Comparison of ENCODE assay signal across 8 cellular contexts in genomic region chr1:236141447-236142357, GRCh38. TPM values are rescaled to one million over a fixed set of nuclear protein-coding genes. Genes with fewer than 3 reads are reported as not detected.
A peak's percentile ranks its signal among the peaks of the same experiment; 100 is the strongest.
DNase-seq lines count a peak whose midpoint lies in the region; ATAC-seq lines count a peak whose summit lies in the region.

No MANE protein-coding gene starts in this region.

- in situ Hi-C loops in KBM-7 (cut with MboI; ENCODE audit: low pct_unique_long_range_greater_than_20kb, low sequenced_read_pairs) = no loop called here

- peak in 3 of 5 donors; percentile 10 to 15 (median 13) for DNase-seq in CD4-positive, alpha-beta memory T cell
- peak; percentile 35 for DNase-seq in KBM-7
- DNase-seq in activated CD8-positive, alpha-beta T cell treated with anti-CD3 and anti-CD28 coated beads, Interleukin-2, amount 10 ng/mL, durations not matched to agents 7 days and 5 days = no peak
- peak; percentile 63 for DNase-seq in fibroblast of gingiva (ENCODE audit: low read depth)
- peak; percentile 44 for DNase-seq in myocyte (ENCODE audit: low read depth)
- DNase-seq in aorta = no peak

- peak overlapping the region; percentile 73 to 88 (median 86) for H3K4me3 Mint-ChIP-seq in CD4-positive, alpha-beta memory T cell
- peak overlapping the region; percentile 79 for H3K4me3 Mint-ChIP-seq in activated CD8-positive, alpha-beta T cell treated with anti-CD3 and anti-CD28 coated beads, Interleukin-2, amount 10 ng/mL, durations not matched to agents 7 days and 5 days

- H3K27me3 Mint-ChIP-seq in CD4-positive, alpha-beta memory T cell = peaks cover 17 to 18% of the 10 kb centered on the region in 2 donors
- H3K27me3 Mint-ChIP-seq in activated CD8-positive, alpha-beta T cell treated with anti-CD3 and anti-CD28 coated beads, Interleukin-2, amount 10 ng/mL, durations not matched to agents 7 days and 5 days (ENCODE audit: low read depth) = peaks cover 44% of the 10 kb centered on the region

- ATAC-seq in GM18909 (IDR thresholded peaks at IDR 0.05; ENCODE audit: poor library complexity, unreplicated experiment) (peak; percentile 15), aorta (ENCODE audit: low FRiP score) (peak; percentile 51), HG03460 (IDR thresholded peaks at IDR 0.05; ENCODE audit: unreplicated experiment) (no peak)
- peak; percentile 6 for ATAC-seq in activated CD8-positive, alpha-beta T cell treated with anti-CD3 and anti-CD28 coated beads, Interleukin-2, amount 10 ng/mL, durations not matched to agents 7 days and 5 days

- POLR2A ChIA-PET in CD4-positive, alpha-beta memory T cell (lab: Charles Lee; ENCODE audit: partially characterized antibody) = interaction anchor here (1.1 kb wide), 1 partner anchor 14 kb away, joined by 4 read pairs; no protein-coding TSS in a partner anchor
- POLR2A ChIA-PET in activated CD8-positive, alpha-beta T cell treated with anti-CD3 and anti-CD28 coated beads, Interleukin-2, amount 10 ng/mL, durations not matched to agents 7 days and 5 days (lab: Charles Lee) = interaction anchor here (0.6 to 2.1 kb wide), 3 partner anchors 15 to 283 kb away, joined by 3 to 5 read pairs (median 4); no protein-coding TSS in a partner anchor

- H3K36me3 Mint-ChIP-seq in CD4-positive, alpha-beta memory T cell = peaks cover 0 to 14% of the 10 kb centered on the region in 2 donors
- H3K36me3 Mint-ChIP-seq in activated CD8-positive, alpha-beta T cell treated with anti-CD3 and anti-CD28 coated beads, Interleukin-2, amount 10 ng/mL, durations not matched to agents 7 days and 5 days (ENCODE audit: low read depth) = peaks cover 2% of the 10 kb centered on the region

- H3K4me1 Mint-ChIP-seq in CD4-positive, alpha-beta memory T cell = peaks cover 22 to 50% (median 28%) of the 10 kb centered on the region in 4 donors
- H3K4me1 Mint-ChIP-seq in activated CD8-positive, alpha-beta T cell treated with anti-CD3 and anti-CD28 coated beads, Interleukin-2, amount 10 ng/mL, durations not matched to agents 7 days and 5 days (ENCODE audit: low read depth) = peaks cover 17% of the 10 kb centered on the region

- peaks cover 18% of the 10 kb centered on the region for H3K4me1 ChIP-seq in CD4-positive, alpha-beta memory T cell (ENCODE audit: insufficient read depth, low read length)
- H3K4me1 ChIP-seq in aorta (ENCODE audit: control insufficient read depth in 1 of 2, insufficient read depth in 2 of 2, low read length in 2 of 2) = no peaks in the 10 kb centered on the region

- H3K27ac Mint-ChIP-seq in CD4-positive, alpha-beta memory T cell = peak overlapping the region in 6 of 7 donors; percentile 3 to 83 (median 56)
- H3K27ac Mint-ChIP-seq in activated CD8-positive, alpha-beta T cell treated with anti-CD3 and anti-CD28 coated beads, Interleukin-2, amount 10 ng/mL, durations not matched to agents 7 days and 5 days = no peak overlapping the region

- H3K9me3 ChIP-seq in CD4-positive, alpha-beta memory T cell (ENCODE audit: control insufficient read depth in 1 of 2, low read length in 2 of 2) = no peaks in the 10 kb centered on the region
- no peaks in the 10 kb centered on the region for H3K9me3 ChIP-seq in aorta (ENCODE audit: control insufficient read depth, low read length)

- H3K9me3 Mint-ChIP-seq in CD4-positive, alpha-beta memory T cell = no peaks in the 10 kb centered on the region
- no peaks in the 10 kb centered on the region for H3K9me3 Mint-ChIP-seq in activated CD8-positive, alpha-beta T cell treated with anti-CD3 and anti-CD28 coated beads, Interleukin-2, amount 10 ng/mL, durations not matched to agents 7 days and 5 days (ENCODE audit: insufficient read depth)

- H3K36me3 ChIP-seq in CD4-positive, alpha-beta memory T cell (ENCODE audit: insufficient read depth, low read length) = no peaks in the 10 kb centered on the region
- H3K36me3 ChIP-seq in aorta (ENCODE audit: control insufficient read depth in 1 of 2, insufficient read depth in 2 of 2, low read length in 1 of 2) = no peaks in the 10 kb centered on the region

- no peak overlapping the region for H3K27ac ChIP-seq in CD4-positive, alpha-beta memory T cell (ENCODE audit: low read depth, low read length)
- H3K27ac ChIP-seq in aorta (ENCODE audit: low read depth in 1 of 2, low read length in 2 of 2) = no peak overlapping the region

- CTCF ChIA-PET in CD4-positive, alpha-beta memory T cell (lab: Charles Lee; ENCODE audit: partially characterized antibody) = no interaction called here
- CTCF ChIA-PET in activated CD8-positive, alpha-beta T cell treated with anti-CD3 and anti-CD28 coated beads, Interleukin-2, amount 10 ng/mL, durations not matched to agents 7 days and 5 days (lab: Charles Lee) = interaction anchor here (1.2 kb wide), 1 partner anchor 357 kb away, joined by 3 read pairs; no protein-coding TSS in a partner anchor

- H3K27me3 ChIP-seq in CD4-positive, alpha-beta memory T cell (ENCODE audit: insufficient read depth, low read length) = no peaks in the 10 kb centered on the region
- H3K27me3 ChIP-seq in aorta (ENCODE audit: control insufficient read depth in 1 of 2, insufficient read depth in 2 of 2, low read length in 1 of 2) = peaks cover 0 to 2% of the 10 kb centered on the region in 2 donors

- 0 to 1% methylated on average over 56 to 83 of the region's 83 CpGs for WGBS in aorta, 2 donors

- intact Hi-C loops in CD4-positive, alpha-beta memory T cell (cut with micrococcal nuclease) = loop anchor here (1.0 kb wide), 1 partner anchor 141 kb away; no protein-coding TSS in a partner anchor
- intact Hi-C loops in aorta (cut with DNase I) = no loop called here

- peak overlapping the region in 1 of 2 donors; percentile 27 for H3K4me3 ChIP-seq in CD4-positive, alpha-beta memory T cell (ENCODE audit: low read length in 2 of 2)
- peak overlapping the region; percentile 75 to 77 for H3K4me3 ChIP-seq in aorta (ENCODE audit: low read length in 2 of 2)

RNA-seq across cellular contexts. Expression of gene GPR137B, which starts 0.6 kb away (rescaled TPM):
- total RNA-seq in CD4-positive, alpha-beta memory T cell = 10 to 100 TPM; 11.0 to 11.8 TPM
- 1 to 10 TPM; 4.1 to 5.7 TPM for polyA plus RNA-seq in CD4-positive, alpha-beta memory T cell
- total RNA-seq in activated CD8-positive, alpha-beta T cell treated with anti-CD3 and anti-CD28 coated beads, Interleukin-2, amount 10 ng/mL, durations not matched to agents 7 days and 5 days = 1 to 10 TPM; 4.9 to 5.0 TPM
- total RNA-seq in myocyte (4.1 and 5.8 TPM in 2 replicates), aorta (10 to 100 TPM; 19.2 to 21.3 TPM)
- 14.4 TPM for polyA plus RNA-seq in myocyte (2012)
- 10 to 100 TPM; 15.4 to 19.8 TPM for polyA plus RNA-seq in aorta

Comparison
In these comparisons a context has a peak if more than half of its experiments do, and no peak if none do; other contexts are left out.
1. DNase-seq: peak in CD4-positive, alpha-beta memory T cell (3 of 5), KBM-7 (single experiment), fibroblast of gingiva (single experiment) and myocyte (single experiment); none in activated CD8-positive, alpha-beta T cell treated with anti-CD3 and anti-CD28 coated beads, Interleukin-2, amount 10 ng/mL, durations not matched to agents 7 days and 5 days (single experiment) and aorta (0 of 2).